ENCODE assay signal across 8 cellular contexts in genomic region chr22:42277988-42278776, GRCh38. TPM values are rescaled to one million over a fixed set of nuclear protein-coding genes. Genes with fewer than 3 reads are reported as not detected.
A peak's percentile ranks its signal among the peaks of the same experiment; 100 is the strongest.
DNase-seq lines count a peak whose midpoint lies in the region; ATAC-seq and TF ChIP-seq lines count a peak whose summit lies in the region.

No MANE protein-coding gene starts in this region.

- H3K9ac ChIP-seq in Loucy (ENCODE audit: low read depth, low read length, poor library complexity, severe bottlenecking) (no peak overlapping the region), colonic mucosa (ENCODE audit: low read depth in 2 of 2, low read length in 2 of 2) (no peak overlapping the region)

- POLR2A ChIA-PET in MCF 10A (lab: Yijun Ruan, JAX) = interaction anchor here (1.3 kb wide), 1 partner anchor 10 kb away, joined by 5 read pairs; no protein-coding TSS in a partner anchor

- CTCF ChIA-PET in MCF 10A (lab: Yijun Ruan, JAX) = interaction anchor here (0.7 kb wide), 1 partner anchor 295 kb away, joined by 5 read pairs; no protein-coding TSS in a partner anchor

- H3K4me3 ChIP-seq in breast epithelium (no peak overlapping the region), Loucy (ENCODE audit: low read length, poor library complexity, severe bottlenecking) (no peak overlapping the region), colonic mucosa (no peak overlapping the region)

- TF ChIP-seq POLR2A in breast epithelium (IDR thresholded peaks at IDR 0.05) = no peak

- no peaks in the 10 kb centered on the region for H3K27me3 Mint-ChIP-seq in MCF 10A (ENCODE audit: insufficient read depth, unreplicated experiment)

- H3K4me1 Mint-ChIP-seq in MCF 10A (ENCODE audit: insufficient read depth, unreplicated experiment) = no peaks in the 10 kb centered on the region
- no peaks in the 10 kb centered on the region for H3K4me1 Mint-ChIP-seq in stimulated activated effector memory CD8-positive, alpha-beta T cell treated with anti-CD3 and anti-CD28 coated beads, Interleukin-12 subunit alpha, Interleukin-12 subunit beta, amount 100 ng/mL, for 72 hours

- peak; percentile 9 for DNase-seq in MCF 10A (ENCODE audit: unreplicated experiment)
- DNase-seq in breast epithelium (ENCODE audit: low spot score in 2 of 2) = no peak
- DNase-seq in colonic mucosa = no peak
- DNase-seq in stimulated activated effector memory CD8-positive, alpha-beta T cell treated with anti-CD3 and anti-CD28 coated beads, Interleukin-12 subunit alpha, Interleukin-12 subunit beta, amount 100 ng/mL, for 72 hours (ENCODE audit: low spot score in 2 of 2) = no peak
- no peak for DNase-seq in NCI-H187 (lab: John Stamatoyannopoulos, UW)
- DNase-seq in activated naive CD4-positive, alpha-beta T cell (lab: John Stamatoyannopoulos, UW) = no peak

- H3F3A ChIP-seq in Loucy (ENCODE audit: low read depth) = no peaks in the 10 kb centered on the region

- H2AFZ ChIP-seq in Loucy (ENCODE audit: low read length) = no peak overlapping the region

- H3K4me1 ChIP-seq in breast epithelium (peaks cover 0 to 1% of the 10 kb centered on the region in 2 donors), Loucy (ENCODE audit: insufficient read depth, low read length, poor library complexity, severe bottlenecking) (peaks cover 3% of the 10 kb centered on the region), colonic mucosa (peaks cover 6% of the 10 kb centered on the region)

- H3K4me2 ChIP-seq in Loucy (ENCODE audit: low read depth, low read length, poor library complexity, severe bottlenecking) = no peak overlapping the region

- no peaks in the 10 kb centered on the region for H3K9me3 Mint-ChIP-seq in MCF 10A (ENCODE audit: unreplicated experiment)
- no peaks in the 10 kb centered on the region for H3K9me3 Mint-ChIP-seq in stimulated activated effector memory CD8-positive, alpha-beta T cell treated with anti-CD3 and anti-CD28 coated beads, Interleukin-12 subunit alpha, Interleukin-12 subunit beta, amount 100 ng/mL, for 72 hours

- no peak overlapping the region for H3K27ac ChIP-seq in breast epithelium
- H3K27ac ChIP-seq in colonic mucosa = no peak overlapping the region

- ATAC-seq in stimulated activated effector memory CD8-positive, alpha-beta T cell treated with anti-CD3 and anti-CD28 coated beads, Interleukin-12 subunit alpha, Interleukin-12 subunit beta, amount 100 ng/mL, for 72 hours = peak; percentile 53
- no peak for ATAC-seq in HG03469 (IDR thresholded peaks at IDR 0.05; ENCODE audit: unreplicated experiment)

- H3K9me3 ChIP-seq in breast epithelium (no peaks in the 10 kb centered on the region), Loucy (ENCODE audit: insufficient read depth, low read depth, low read length) (no peaks in the 10 kb centered on the region), colonic mucosa (no peaks in the 10 kb centered on the region)

- H3K4me3 Mint-ChIP-seq in MCF 10A (ENCODE audit: unreplicated experiment) = no peak overlapping the region
- no peak overlapping the region for H3K4me3 Mint-ChIP-seq in stimulated activated effector memory CD8-positive, alpha-beta T cell treated with anti-CD3 and anti-CD28 coated beads, Interleukin-12 subunit alpha, Interleukin-12 subunit beta, amount 100 ng/mL, for 72 hours

- H3K79me2 ChIP-seq in Loucy (ENCODE audit: insufficient read depth, low read length) = 0 out of 2 replicates have a peak, but pooled peaks cover 10% of the 10 kb centered on the region

- no peak for TF ChIP-seq CTCF in MCF 10A (IDR thresholded peaks at IDR 0.05; ENCODE audit: unreplicated experiment)
- TF ChIP-seq CTCF in breast epithelium (IDR thresholded peaks at IDR 0.05) = no peak
- TF ChIP-seq CTCF in Loucy (conservative IDR thresholded peaks at IDR 0.05; ENCODE audit: low read length) = peak; percentile 41
- TF ChIP-seq CTCF in colonic mucosa (IDR thresholded peaks at IDR 0.05) = peak; percentile 12

- no peaks in the 10 kb centered on the region for H3K36me3 ChIP-seq in breast epithelium
- no peaks in the 10 kb centered on the region for H3K36me3 ChIP-seq in Loucy (ENCODE audit: insufficient read depth, low read length)
- H3K36me3 ChIP-seq in colonic mucosa = no peaks in the 10 kb centered on the region

- intact Hi-C loops in MCF 10A (cut with micrococcal nuclease) (no loop called here), breast epithelium (cut with DNase I; ENCODE audit: low total_unique reads) (no loop called here), colonic mucosa (cut with DNase I) (no loop called here)

- H3K9me2 ChIP-seq in Loucy (replicated peaks; ENCODE audit: low read depth, low read length) = no peaks in the 10 kb centered on the region

- no peak overlapping the region for H3K27ac Mint-ChIP-seq in MCF 10A (ENCODE audit: low read depth, unreplicated experiment)
- H3K27ac Mint-ChIP-seq in stimulated activated effector memory CD8-positive, alpha-beta T cell treated with anti-CD3 and anti-CD28 coated beads, Interleukin-12 subunit alpha, Interleukin-12 subunit beta, amount 100 ng/mL, for 72 hours = peak overlapping the region; percentile 43

- H3K27me3 ChIP-seq in breast epithelium = no peaks in the 10 kb centered on the region
- no peaks in the 10 kb centered on the region for H3K27me3 ChIP-seq in Loucy (ENCODE audit: insufficient read depth, low read length, poor library complexity, severe bottlenecking)
- no peaks in the 10 kb centered on the region for H3K27me3 ChIP-seq in colonic mucosa

- BruUV-seq in MCF 10A (replicated peaks; lab: Mats Ljungman, UMichigan) = no TSS peak

- peaks cover 9% of the 10 kb centered on the region for H3K36me3 Mint-ChIP-seq in MCF 10A (ENCODE audit: insufficient read depth, unreplicated experiment)
- H3K36me3 Mint-ChIP-seq in stimulated activated effector memory CD8-positive, alpha-beta T cell treated with anti-CD3 and anti-CD28 coated beads, Interleukin-12 subunit alpha, Interleukin-12 subunit beta, amount 100 ng/mL, for 72 hours = no peaks in the 10 kb centered on the region

- no peaks in the 10 kb centered on the region for H4K20me1 ChIP-seq in Loucy (ENCODE audit: insufficient read depth, low read length, poor library complexity, severe bottlenecking)

RNA-seq across cellular contexts. Expression of gene TCF20, which starts 7.7 kb away (rescaled TPM):
- total RNA-seq in MCF 10A (2022) (44.7 and 56.4 TPM in 2 replicates), breast epithelium (10 to 100 TPM; 24.2 to 43.3 (median 36.1) TPM), colonic mucosa (10 to 100 TPM; 52.9 to 62.0 TPM)

Comparison
In these comparisons a context has a peak if more than half of its experiments do, and no peak if none do; other contexts are left out.
1. CTCF ChIP-seq: peak in Loucy (single experiment) and colonic mucosa (single experiment); none in MCF 10A (single experiment) and breast epithelium (0 of 3).